In genomic region chr2:119544075-119545031, GRCh38 we compare ENCODE assay signal across 8 cellular contexts. TPM values are rescaled to one million over a fixed set of nuclear protein-coding genes. Genes with fewer than 3 reads are reported as not detected.
DNase-seq lines count a peak whose midpoint lies in the region; ATAC-seq and TF ChIP-seq lines count a peak whose summit lies in the region.

TSS of gene CFAP221 (plus strand) at chr2:119544449. CDS start at chr2:119546132, 1,683 bp downstream.

- peaks cover 4% of the 10 kb centered on the region for H3K4me1 Mint-ChIP-seq in CD14-positive monocyte

- H3K4me3 Mint-ChIP-seq in CD14-positive monocyte = peak within 1 kb of the TSS; percentile 73 to 89

- intact Hi-C loops in CD14-positive monocyte (cut with micrococcal nuclease) (no loop called here), body of pancreas (cut with DNase I) (no loop called here)

- no peaks in the 10 kb centered on the region for H3K36me3 ChIP-seq in HUES48 (ENCODE audit: control insufficient read depth, insufficient read depth, low read length)
- no peaks in the 10 kb centered on the region for H3K36me3 ChIP-seq in body of pancreas (replicated peaks in 1 of 2; ENCODE audit: insufficient read depth in 1 of 2, low read depth in 2 of 2)

- H3K27ac ChIP-seq in HUES48 (ENCODE audit: low read depth, low read length) = peak within 1 kb of the TSS; percentile 88
- H3K27ac ChIP-seq in body of pancreas = peak within 1 kb of the TSS; percentile 75 to 94 (median 89)

- no peaks in the 10 kb centered on the region for H3K9me3 ChIP-seq in HUES48 (ENCODE audit: control insufficient read depth, insufficient read depth, low read length)
- no peaks in the 10 kb centered on the region for H3K9me3 ChIP-seq in body of pancreas

- peaks cover 0 to 7% of the 10 kb centered on the region in 2 donors for H3K36me3 Mint-ChIP-seq in CD14-positive monocyte

- H3K27me3 Mint-ChIP-seq in CD14-positive monocyte (ENCODE audit: low read depth in 3 of 3) = peaks cover 52 to 60% (median 54%) of the 10 kb centered on the region in 3 donors

- TF ChIP-seq CTCF in CD14-positive monocyte (IDR thresholded peaks at IDR 0.05) (no peak), body of pancreas (IDR thresholded peaks at IDR 0.05) (peak in 1 of 7 experiments; percentile 18)

- H3K27ac Mint-ChIP-seq in CD14-positive monocyte = peak within 1 kb of the TSS in 1 of 7 donors; percentile 10

- peaks cover 0 to 25% (median 10%) of the 10 kb centered on the region in 7 donors for H3K9me3 Mint-ChIP-seq in CD14-positive monocyte

- in situ Hi-C loops in SK-MEL-5 (cut with HindIII; ENCODE audit: low pct_unique_long_range_greater_than_20kb, low sequenced_read_pairs) = no loop called here

- H3K27me3 ChIP-seq in HUES48 (ENCODE audit: control insufficient read depth, insufficient read depth, low read length) (peaks cover 15% of the 10 kb centered on the region), body of pancreas (no peaks in the 10 kb centered on the region)

- H3K4me3 ChIP-seq in HUES48 (ENCODE audit: low read depth, low read length) (peak within 1 kb of the TSS; percentile 72), body of pancreas (peak within 1 kb of the TSS; percentile 23 to 38), iPS-11a (ENCODE audit: low read depth, low read length) (peak within 1 kb of the TSS; percentile 53)

- peak within 1 kb of the TSS; percentile 91 for H3K9ac ChIP-seq in HUES48 (ENCODE audit: low read depth, low read length)

- peak; percentile 38 to 71 (median 59) for TF ChIP-seq POLR2A in body of pancreas (IDR thresholded peaks at IDR 0.05)

- peak; percentile 93 for ATAC-seq in GM19438 (IDR thresholded peaks at IDR 0.05; ENCODE audit: low read depth, unreplicated experiment)
- ATAC-seq in body of pancreas = peak; percentile 83

- no peak for DNase-seq in CD14-positive monocyte (ENCODE audit: low spot score)
- peak; percentile 43 for DNase-seq in SK-MEL-5 (ENCODE audit: low read depth, low spot score)
- peak; percentile 80 to 91 (median 83) for DNase-seq in body of pancreas
- DNase-seq in retina = peak; percentile 95
- no peak for DNase-seq in effector CD8-positive, alpha-beta T cell (lab: John Stamatoyannopoulos, UW)

- WGBS in body of pancreas, 2 donors = 6 to 16% methylated on average over 34 to 91 of the region's 91 CpGs

- H3K4me1 ChIP-seq in HUES48 (ENCODE audit: control insufficient read depth, insufficient read depth, low read length) (0 out of 2 replicates have a peak, but pooled peaks cover 4% of the 10 kb centered on the region), body of pancreas (peaks cover 41% of the 10 kb centered on the region)

RNA-seq across cellular contexts. Expression of gene CFAP221, which starts in this region (rescaled TPM):
- not detected for polyA plus RNA-seq in CD14-positive monocyte
- not detected in 2 replicates for total RNA-seq in SK-MEL-5 (2014; rRNA removed; shearing (Covaris generic))
- not detected in 2 replicates for polyA plus RNA-seq in SK-MEL-5 (2015; cell fraction: cytosol; rRNA removed)
- polyA plus RNA-seq in SK-MEL-5 (2015; cell fraction: nucleus; rRNA removed) = not detected in 2 replicates
- total RNA-seq in body of pancreas = 10 to 100 TPM; 12.2 to 21.5 TPM

Comparison
In these comparisons a context has a peak if more than half of its experiments do, and no peak if none do; other contexts are left out.
1. RNA of gene CFAP221 (total RNA-seq): 12.2 to 21.5 TPM in body of pancreas; not detected in SK-MEL-5; every median in the first group is over 10 times any median in the second.
2. Peak in DNase-seq in SK-MEL-5; RNA of the gene not detected or under 1 TPM.
3. DNase-seq: peak in body of pancreas (4 of 4) and retina (single experiment); none in CD14-positive monocyte (single experiment) and effector CD8-positive, alpha-beta T cell (single experiment).
4. Peak in every context shown above with its lines, with median percentiles within 50 percentile points of each other: H3K4me3 ChIP-seq.